In the genomic region with DNA sequence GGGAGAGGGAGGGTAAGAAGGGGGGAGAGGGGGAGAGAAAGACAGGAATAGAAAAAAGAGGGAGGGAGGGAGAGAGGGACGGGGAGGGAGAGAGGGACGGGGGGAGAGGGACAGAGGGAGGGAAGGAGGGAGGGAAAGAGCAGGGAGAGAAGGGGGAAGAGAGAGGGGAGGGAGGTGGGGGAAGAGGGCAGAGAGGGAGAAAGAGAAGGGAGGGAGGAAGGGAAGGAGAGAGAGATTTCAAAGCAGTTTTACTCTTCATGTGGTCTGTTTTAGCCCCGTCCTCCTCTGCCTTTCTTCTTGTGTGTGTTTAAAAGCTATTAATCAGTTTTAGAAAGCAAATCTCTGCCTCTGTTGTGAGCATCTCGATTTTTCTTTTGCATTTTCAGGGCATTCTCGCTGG, we compare ENCODE assay signal across 1 cellular context.
TF ChIP-seq lines count a peak whose summit lies in the region.

No MANE protein-coding gene starts in this region.

TF ChIP-seq in WTC11, 78 proteins besides CTCF, POLR2A, EP300 and RAD21 (continued from another document):
- TF ChIP-seq, protein P1, sequence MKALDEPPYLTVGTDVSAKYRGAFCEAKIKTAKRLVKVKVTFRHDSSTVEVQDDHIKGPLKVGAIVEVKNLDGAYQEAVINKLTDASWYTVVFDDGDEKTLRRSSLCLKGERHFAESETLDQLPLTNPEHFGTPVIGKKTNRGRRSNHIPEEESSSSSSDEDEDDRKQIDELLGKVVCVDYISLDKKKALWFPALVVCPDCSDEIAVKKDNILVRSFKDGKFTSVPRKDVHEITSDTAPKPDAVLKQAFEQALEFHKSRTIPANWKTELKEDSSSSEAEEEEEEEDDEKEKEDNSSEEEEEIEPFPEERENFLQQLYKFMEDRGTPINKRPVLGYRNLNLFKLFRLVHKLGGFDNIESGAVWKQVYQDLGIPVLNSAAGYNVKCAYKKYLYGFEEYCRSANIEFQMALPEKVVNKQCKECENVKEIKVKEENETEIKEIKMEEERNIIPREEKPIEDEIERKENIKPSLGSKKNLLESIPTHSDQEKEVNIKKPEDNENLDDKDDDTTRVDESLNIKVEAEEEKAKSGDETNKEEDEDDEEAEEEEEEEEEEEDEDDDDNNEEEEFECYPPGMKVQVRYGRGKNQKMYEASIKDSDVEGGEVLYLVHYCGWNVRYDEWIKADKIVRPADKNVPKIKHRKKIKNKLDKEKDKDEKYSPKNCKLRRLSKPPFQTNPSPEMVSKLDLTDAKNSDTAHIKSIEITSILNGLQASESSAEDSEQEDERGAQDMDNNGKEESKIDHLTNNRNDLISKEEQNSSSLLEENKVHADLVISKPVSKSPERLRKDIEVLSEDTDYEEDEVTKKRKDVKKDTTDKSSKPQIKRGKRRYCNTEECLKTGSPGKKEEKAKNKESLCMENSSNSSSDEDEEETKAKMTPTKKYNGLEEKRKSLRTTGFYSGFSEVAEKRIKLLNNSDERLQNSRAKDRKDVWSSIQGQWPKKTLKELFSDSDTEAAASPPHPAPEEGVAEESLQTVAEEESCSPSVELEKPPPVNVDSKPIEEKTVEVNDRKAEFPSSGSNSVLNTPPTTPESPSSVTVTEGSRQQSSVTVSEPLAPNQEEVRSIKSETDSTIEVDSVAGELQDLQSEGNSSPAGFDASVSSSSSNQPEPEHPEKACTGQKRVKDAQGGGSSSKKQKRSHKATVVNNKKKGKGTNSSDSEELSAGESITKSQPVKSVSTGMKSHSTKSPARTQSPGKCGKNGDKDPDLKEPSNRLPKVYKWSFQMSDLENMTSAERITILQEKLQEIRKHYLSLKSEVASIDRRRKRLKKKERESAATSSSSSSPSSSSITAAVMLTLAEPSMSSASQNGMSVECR (CRISPR knock-in tag; IDR thresholded peaks at IDR 0.05; ENCODE audit: borderline replicate concordance): no peak
- TF ChIP-seq, protein P2, sequence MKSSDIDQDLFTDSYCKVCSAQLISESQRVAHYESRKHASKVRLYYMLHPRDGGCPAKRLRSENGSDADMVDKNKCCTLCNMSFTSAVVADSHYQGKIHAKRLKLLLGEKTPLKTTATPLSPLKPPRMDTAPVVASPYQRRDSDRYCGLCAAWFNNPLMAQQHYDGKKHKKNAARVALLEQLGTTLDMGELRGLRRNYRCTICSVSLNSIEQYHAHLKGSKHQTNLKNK (CRISPR knock-in tag; IDR thresholded peaks at IDR 0.05): no peak
TF ChIP-seq in WTC11: peak in this region for 1.
